9 cellular contexts compared by ENCODE assay signal in the genomic region with DNA sequence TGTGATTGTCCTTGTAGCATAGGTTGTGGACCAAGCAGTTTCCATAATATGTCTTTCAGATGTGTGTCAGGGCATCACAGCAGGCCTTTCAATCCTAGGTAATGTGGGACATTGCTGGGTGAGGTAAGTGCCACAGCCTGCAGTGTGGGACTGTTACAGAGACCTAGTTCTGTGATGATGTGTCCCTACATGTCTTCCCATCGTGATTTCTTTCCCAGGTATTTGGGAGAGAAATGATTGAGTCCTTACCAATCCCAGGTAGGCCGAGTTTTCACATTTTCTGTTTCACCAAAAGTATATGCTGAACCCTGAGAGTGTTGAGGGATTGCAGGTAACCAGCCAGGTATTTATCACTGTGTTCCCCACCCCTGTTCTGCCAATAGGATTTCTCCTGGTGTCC. TPM values are rescaled to one million over a fixed set of nuclear protein-coding genes. Genes with fewer than 3 reads are reported as not detected.
"Had no signal": no experiment of that assay in that cellular context is flagged by ENCODE, and none has a peak within 500 bp of the region (broad histone marks: within the 10 kb centered on the region; RNA-seq: fewer than 3 reads in every experiment).

No MANE protein-coding gene starts in this region.

- H3K27ac ChIP-seq: HL-60 had no signal

- FAIRE-seq: H1, H54, HepG2 had no signal

- H3K4me3 ChIP-seq: GM23338 had no signal

- DNase-seq: H9, HCEC 1CT had no signal

- ATAC-seq: GM23338, HepG2 had no signal

RNA-seq across cellular contexts. Expression of a gene that starts 10.6 kb away (rescaled TPM):
- total RNA-seq: GM23338, H1, H9, HepG2, HT1080 had no signal
- polyA plus RNA-seq: GM23338, H1, HepG2, IgD-negative memory B cell had no signal
